ENCODE assay signal across 11 cellular contexts in genomic region chr13:91154954-91155353, GRCh38.
DNase-seq lines count a peak whose midpoint lies in the region; ATAC-seq and TF ChIP-seq lines count a peak whose summit lies in the region.
"Had no signal": no experiment of that assay in that cellular context is flagged by ENCODE, and none has a peak within 500 bp of the region (broad histone marks: within the 10 kb centered on the region; RNA-seq: fewer than 3 reads in every experiment).

No MANE protein-coding gene starts in this region.

- H3K4me3 Mint-ChIP-seq in dendritic cell treated with granulocyte-macrophage colony-stimulating factor and Interleukin-4, amounts not matched to agents 40 ng/mL and 50 ng/mL, for 4 days = peak overlapping the region; percentile 71
- no peak overlapping the region for H3K4me3 Mint-ChIP-seq in activated CD4-positive, alpha-beta T cell treated with anti-CD3 and anti-CD28 coated beads, Interleukin-2, amount 10 ng/mL, durations not matched to agents 24 days and 14 days
- H3K4me3 Mint-ChIP-seq: T-helper 1 cell treated with Interleukin-12 subunit alpha and Interleukin-12 subunit beta and Interleukin-4 antibody, amounts not matched to agents 30 μg/mL and 1 μg/mL, for 36 hours had no signal

- no peaks in the 10 kb centered on the region for H3K36me3 ChIP-seq in heart left ventricle
- H3K36me3 ChIP-seq in right atrium auricular region = no peaks in the 10 kb centered on the region
- H3K36me3 ChIP-seq in upper lobe of left lung = no peaks in the 10 kb centered on the region

- peak in 3 of 4 donors; percentile 36 to 48 (median 41) for ATAC-seq in heart left ventricle
- ATAC-seq in HG03558 (IDR thresholded peaks at IDR 0.05; ENCODE audit: extremely low read depth, unreplicated experiment) = peak; percentile 50
- ATAC-seq in upper lobe of left lung (ENCODE audit: low FRiP score in 2 of 2) = peak in 1 of 2 donors; percentile 91
- ATAC-seq: A549 had no signal

- H3K9me3 Mint-ChIP-seq in dendritic cell treated with granulocyte-macrophage colony-stimulating factor and Interleukin-4, amounts not matched to agents 40 ng/mL and 50 ng/mL, for 4 days = no peaks in the 10 kb centered on the region
- H3K9me3 Mint-ChIP-seq in activated CD4-positive, alpha-beta T cell treated with anti-CD3 and anti-CD28 coated beads, Interleukin-2, amount 10 ng/mL, durations not matched to agents 24 days and 14 days = no peaks in the 10 kb centered on the region
- H3K9me3 Mint-ChIP-seq: T-helper 1 cell treated with Interleukin-12 subunit alpha and Interleukin-12 subunit beta and Interleukin-4 antibody, amounts not matched to agents 30 μg/mL and 1 μg/mL, for 36 hours had no signal

- H3K27me3 ChIP-seq in heart left ventricle = peaks cover 0 to 5% (median 0%) of the 10 kb centered on the region in 9 donors
- H3K27me3 ChIP-seq in right atrium auricular region = no peaks in the 10 kb centered on the region
- no peaks in the 10 kb centered on the region for H3K27me3 ChIP-seq in upper lobe of left lung

- H3K9me3 ChIP-seq in heart left ventricle (no peaks in the 10 kb centered on the region), right atrium auricular region (no peaks in the 10 kb centered on the region), upper lobe of left lung (no peaks in the 10 kb centered on the region)
- H3K9me3 ChIP-seq: A549 had no signal

- H3K4me3 ChIP-seq in heart left ventricle (peak overlapping the region in 1 of 12 donors; percentile 15), right atrium auricular region (no peak overlapping the region), upper lobe of left lung (no peak overlapping the region)
- H3K4me3 ChIP-seq: A549 had no signal

- H3K4me1 ChIP-seq in heart left ventricle (peaks cover 0 to 10% (median 0%) of the 10 kb centered on the region in 12 donors), right atrium auricular region (no peaks in the 10 kb centered on the region), upper lobe of left lung (no peaks in the 10 kb centered on the region)
- H3K4me1 ChIP-seq: A549 had no signal

- H3K36me3 Mint-ChIP-seq in dendritic cell treated with granulocyte-macrophage colony-stimulating factor and Interleukin-4, amounts not matched to agents 40 ng/mL and 50 ng/mL, for 4 days (ENCODE audit: low read depth) = no peaks in the 10 kb centered on the region
- H3K36me3 Mint-ChIP-seq in activated CD4-positive, alpha-beta T cell treated with anti-CD3 and anti-CD28 coated beads, Interleukin-2, amount 10 ng/mL, durations not matched to agents 24 days and 14 days (ENCODE audit: low read depth) = no peaks in the 10 kb centered on the region

- H3K27ac Mint-ChIP-seq in dendritic cell treated with granulocyte-macrophage colony-stimulating factor and Interleukin-4, amounts not matched to agents 40 ng/mL and 50 ng/mL, for 4 days = peak overlapping the region; percentile 97
- no peak overlapping the region for H3K27ac Mint-ChIP-seq in activated CD4-positive, alpha-beta T cell treated with anti-CD3 and anti-CD28 coated beads, Interleukin-2, amount 10 ng/mL, durations not matched to agents 24 days and 14 days
- H3K27ac Mint-ChIP-seq: T-helper 1 cell treated with Interleukin-12 subunit alpha and Interleukin-12 subunit beta and Interleukin-4 antibody, amounts not matched to agents 30 μg/mL and 1 μg/mL, for 36 hours had no signal

- intact Hi-C loops in heart left ventricle (cut with DNase I) = no loop called here
- intact Hi-C loops in dendritic cell treated with granulocyte-macrophage colony-stimulating factor and Interleukin-4, amounts not matched to agents 40 ng/mL and 50 ng/mL, for 4 days (cut with micrococcal nuclease) = loop anchor here (1.0 to 5.0 kb wide), 3 partner anchors 11 to 192 kb away; partner anchors contain the start of gene MIR17HG
- intact Hi-C loops in activated CD4-positive, alpha-beta T cell treated with anti-CD3 and anti-CD28 coated beads, Interleukin-2, amount 10 ng/mL, durations not matched to agents 24 days and 14 days (cut with micrococcal nuclease) = no loop called here

- H3K4me1 Mint-ChIP-seq in dendritic cell treated with granulocyte-macrophage colony-stimulating factor and Interleukin-4, amounts not matched to agents 40 ng/mL and 50 ng/mL, for 4 days (ENCODE audit: low read depth) = peaks cover 33% of the 10 kb centered on the region
- no peaks in the 10 kb centered on the region for H3K4me1 Mint-ChIP-seq in activated CD4-positive, alpha-beta T cell treated with anti-CD3 and anti-CD28 coated beads, Interleukin-2, amount 10 ng/mL, durations not matched to agents 24 days and 14 days

- no peak for TF ChIP-seq EP300 in upper lobe of left lung (IDR thresholded peaks at IDR 0.05)

- no peak for TF ChIP-seq CTCF in heart left ventricle (IDR thresholded peaks at IDR 0.05)
- TF ChIP-seq CTCF in right atrium auricular region (IDR thresholded peaks at IDR 0.05) = no peak
- TF ChIP-seq CTCF in upper lobe of left lung (IDR thresholded peaks at IDR 0.05) = no peak

- H3K27me3 Mint-ChIP-seq in dendritic cell treated with granulocyte-macrophage colony-stimulating factor and Interleukin-4, amounts not matched to agents 40 ng/mL and 50 ng/mL, for 4 days = peaks cover 5% of the 10 kb centered on the region
- peaks cover 17% of the 10 kb centered on the region for H3K27me3 Mint-ChIP-seq in activated CD4-positive, alpha-beta T cell treated with anti-CD3 and anti-CD28 coated beads, Interleukin-2, amount 10 ng/mL, durations not matched to agents 24 days and 14 days

- 66 to 72% (median 68%) methylated on average over 3 of the region's 3 CpGs for WGBS in heart left ventricle, 4 donors
- 60 to 75% methylated on average over 3 of the region's 3 CpGs for WGBS in upper lobe of left lung, 2 donors

- TF ChIP-seq POLR2A in heart left ventricle (IDR thresholded peaks at IDR 0.05) = no peak
- TF ChIP-seq POLR2A in upper lobe of left lung (IDR thresholded peaks at IDR 0.05) = no peak

- DNase-seq in heart left ventricle (no peak), right atrium auricular region (ENCODE audit: low spot score) (no peak), upper lobe of left lung (peak in 1 of 2 donors; percentile 23), SW480 (ENCODE audit: low spot score) (no peak), D341Med (ENCODE audit: low spot score) (no peak)
- no peak for DNase-seq in activated CD4-positive, alpha-beta T cell treated with anti-CD3 and anti-CD28 coated beads, Interleukin-2, amount 10 ng/mL, durations not matched to agents 24 days and 14 days

- H3K27ac ChIP-seq in heart left ventricle = peak overlapping the region in 1 of 12 donors; percentile 84
- peak overlapping the region in 1 of 2 donors; percentile 11 for H3K27ac ChIP-seq in right atrium auricular region
- H3K27ac ChIP-seq in upper lobe of left lung = peak overlapping the region; percentile 22 to 57 (median 36)
- H3K27ac ChIP-seq: A549, HL-60 had no signal
